17 cellular contexts compared by ENCODE assay signal in genomic region chr16:48958681-48959080, GRCh38.
"Had no signal": no experiment of that assay in that cellular context is flagged by ENCODE, and none has a peak within 500 bp of the region (broad histone marks: within the 10 kb centered on the region; RNA-seq: fewer than 3 reads in every experiment).

No MANE protein-coding gene starts in this region.

- ATAC-seq: activated naive CD4-positive, alpha-beta T cell treated with anti-CD3 and anti-CD28 coated beads, Interleukin-2, amount 50 U/mL, for 72 hours; mucosa of descending colon had no signal

- H3K27ac ChIP-seq: ascending aorta, breast epithelium, colonic mucosa, esophagus muscularis mucosa, sigmoid colon, testis, vagina had no signal

- H3K27me3 ChIP-seq: ascending aorta, breast epithelium, colonic mucosa, sigmoid colon, testis, vagina had no signal

- H3K4me1 ChIP-seq: ascending aorta, breast epithelium, colonic mucosa, esophagus muscularis mucosa, testis, vagina had no signal

- H3K4me3 ChIP-seq: ascending aorta, breast epithelium, colonic mucosa, esophagus muscularis mucosa, mucosa of descending colon, sigmoid colon, testis, vagina had no signal

- DNase-seq: activated T-cell treated with anti-CD3 and anti-CD28 coated beads, Interleukin-2, amount 50 U/mL, for 1 hour; colonic mucosa; immature natural killer cell; naive B cell; occipital lobe; sigmoid colon; stimulated activated CD4-positive, alpha-beta T cell treated with anti-CD3 and anti-CD28 coated beads, Interleukin-4, amount 100 ng/mL, for 1 hour; stimulated activated naive CD4-positive, alpha-beta T cell; T-helper 1 cell; testis; trophoblast cell had no signal

- H3K9me3 ChIP-seq: ascending aorta, breast epithelium, colonic mucosa, esophagus muscularis mucosa, mucosa of descending colon, sigmoid colon, testis, vagina had no signal

- H3K36me3 ChIP-seq: ascending aorta, breast epithelium, colonic mucosa, esophagus muscularis mucosa, sigmoid colon, vagina had no signal
